ENCODE assay signal across 17 cellular contexts in the genomic region with DNA sequence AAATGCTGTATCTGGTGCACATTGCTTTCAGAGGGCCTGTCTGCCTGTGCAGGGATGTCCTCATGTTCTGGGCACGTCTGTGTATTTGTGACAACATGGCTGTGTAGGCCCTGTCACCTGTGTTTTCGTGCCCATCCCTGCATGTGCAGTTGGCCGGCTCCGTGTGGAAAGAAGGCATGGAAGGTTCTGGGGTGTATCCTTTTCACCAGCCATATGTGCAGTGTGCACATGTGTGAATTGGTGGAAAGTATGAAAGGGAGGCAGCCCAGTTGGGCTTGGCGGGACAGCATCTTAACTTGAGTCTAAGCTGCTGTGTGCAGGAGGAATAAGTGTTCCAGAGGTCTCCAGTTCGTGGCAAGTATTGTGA. TPM values are rescaled to one million over a fixed set of nuclear protein-coding genes. Genes with fewer than 3 reads are reported as not detected.
A peak's percentile ranks its signal among the peaks of the same experiment; 100 is the strongest.
DNase-seq lines count a peak whose midpoint lies in the region; ATAC-seq and TF ChIP-seq lines count a peak whose summit lies in the region.
"Had no signal": no experiment of that assay in that cellular context is flagged by ENCODE, and none has a peak within 500 bp of the region (broad histone marks: within the 10 kb centered on the region; RNA-seq: fewer than 3 reads in every experiment).

No MANE protein-coding gene starts in this region.

- peak overlapping the region; percentile 45 for H3K4me3 Mint-ChIP-seq in T-helper 17 cell
- H3K4me3 Mint-ChIP-seq: CD4-positive, alpha-beta T cell; stimulated activated naive B cell treated with anti-CD40 and anti-IgM and Interleukin-4, amounts not matched to agents 10 μg/mL and 1 μg/mL and 100 μg/mL, for 72 hours had no signal

- TF ChIP-seq CTCF in sigmoid colon (IDR thresholded peaks at IDR 0.05), result no peak
- TF ChIP-seq CTCF in psoas muscle (IDR thresholded peaks at IDR 0.05), result no peak

- H3K27me3 ChIP-seq in iPS-15b (ENCODE audit: control insufficient read depth, insufficient read depth, low read length) (peaks cover 54% of the 10 kb centered on the region), sigmoid colon (peaks cover 0 to 29% (median 0%) of the 10 kb centered on the region in 3 donors), psoas muscle (ENCODE audit: insufficient read depth in 3 of 3, low read length in 2 of 3) (peaks cover 0 to 33% (median 17%) of the 10 kb centered on the region in 3 donors)
- H3K27me3 ChIP-seq: Peyer's patch had no signal

- peaks cover 60% of the 10 kb centered on the region for H3K27me3 Mint-ChIP-seq in T-helper 17 cell

- DNase-seq in DMS79 treated with DMSO at 0.1 percent for 48 hours (lab: John Stamatoyannopoulos, UW), result peak; percentile 61
- no peak for DNase-seq in DMS79 (lab: John Stamatoyannopoulos, UW)
- DNase-seq in T-helper 17 cell, result no peak
- DNase-seq in sigmoid colon, result no peak
- no peak for DNase-seq in kidney glomerular epithelial cell (lab: John Stamatoyannopoulos, UW)
- DNase-seq in psoas muscle, result no peak
- DNase-seq: CD4-positive, alpha-beta T cell; KG1; mucosa of descending colon; NCI-H1417 treated with DMSO at 0.1 percent for 48 hours; Peyer's patch; stimulated activated CD4-positive, alpha-beta T cell treated with anti-CD3 and anti-CD28 coated beads, Interleukin-4, amount 100 ng/mL, for 1 hour; stimulated activated naive B cell treated with anti-CD40 and anti-IgM and Interleukin-4, amounts not matched to agents 10 μg/mL and 1 μg/mL and 100 μg/mL, for 72 hours; T-helper 2 cell had no signal

- peak overlapping the region in 2 of 4 donors; percentile 59 to 66 for H3K27ac ChIP-seq in sigmoid colon
- H3K27ac ChIP-seq in psoas muscle, result no peak overlapping the region
- H3K27ac ChIP-seq: 22Rv1 had no signal

- TF ChIP-seq POLR2A in sigmoid colon (IDR thresholded peaks at IDR 0.05), result no peak

- H3K4me3 ChIP-seq in iPS-15b (ENCODE audit: low read depth, low read length) (peak overlapping the region; percentile 62), sigmoid colon (peak overlapping the region in 3 of 4 donors; percentile 43 to 51 (median 49)), psoas muscle (no peak overlapping the region)
- H3K4me3 ChIP-seq: mucosa of descending colon had no signal

- no peaks in the 10 kb centered on the region for H3K36me3 Mint-ChIP-seq in T-helper 17 cell (ENCODE audit: low read depth)
- H3K36me3 Mint-ChIP-seq: stimulated activated naive B cell treated with anti-CD40 and anti-IgM and Interleukin-4, amounts not matched to agents 10 μg/mL and 1 μg/mL and 100 μg/mL, for 72 hours had no signal

- H3K4me1 Mint-ChIP-seq in T-helper 17 cell, result peaks cover 5% of the 10 kb centered on the region

- H3K4me1 ChIP-seq in iPS-15b (ENCODE audit: control insufficient read depth, insufficient read depth, low read length) (peaks cover 13% of the 10 kb centered on the region), sigmoid colon (peaks cover 0 to 11% (median 9%) of the 10 kb centered on the region in 4 donors), psoas muscle (no peaks in the 10 kb centered on the region)

- H3K9ac ChIP-seq in iPS-15b (ENCODE audit: low read depth, low read length), result no peak overlapping the region

- ATAC-seq in T-helper 17 cell, result no peak
- no peak for ATAC-seq in GM21786 (IDR thresholded peaks at IDR 0.05; ENCODE audit: unreplicated experiment)
- no peak for ATAC-seq in psoas muscle

- 80 to 87% methylated on average over 6 of the region's 6 CpGs for WGBS in sigmoid colon, 2 donors
- WGBS in psoas muscle, 3 donors, result 93% methylated on average over 6 of the region's 6 CpGs

- no peaks in the 10 kb centered on the region for H3K9me3 ChIP-seq in T-helper 17 cell (ENCODE audit: control insufficient read depth, low read length, poor library complexity, severe bottlenecking)
- H3K9me3 ChIP-seq in iPS-15b (ENCODE audit: control insufficient read depth, insufficient read depth, low read length), result no peaks in the 10 kb centered on the region
- H3K9me3 ChIP-seq in sigmoid colon, result no peaks in the 10 kb centered on the region
- no peaks in the 10 kb centered on the region for H3K9me3 ChIP-seq in psoas muscle
- H3K9me3 ChIP-seq: mucosa of descending colon, Peyer's patch had no signal

- no peaks in the 10 kb centered on the region for H3K36me3 ChIP-seq in iPS-15b (ENCODE audit: control insufficient read depth, insufficient read depth, low read length)
- H3K36me3 ChIP-seq in sigmoid colon, result no peaks in the 10 kb centered on the region
- H3K36me3 ChIP-seq in psoas muscle (ENCODE audit: insufficient read depth in 1 of 2, low read depth in 1 of 2), result no peaks in the 10 kb centered on the region
- H3K36me3 ChIP-seq: Peyer's patch had no signal

- no peak for TF ChIP-seq EP300 in sigmoid colon (IDR thresholded peaks at IDR 0.05)

- no peak overlapping the region for H3K27ac Mint-ChIP-seq in T-helper 17 cell
- H3K27ac Mint-ChIP-seq: CD4-positive, alpha-beta T cell; stimulated activated naive B cell treated with anti-CD40 and anti-IgM and Interleukin-4, amounts not matched to agents 10 μg/mL and 1 μg/mL and 100 μg/mL, for 72 hours had no signal

- intact Hi-C loops in sigmoid colon (cut with DNase I) (no loop called here), psoas muscle (cut with DNase I) (no loop called here)

RNA-seq across cellular contexts. Expression of gene TSPAN11, which starts 0.6 kb away (rescaled TPM):
- not detected for total RNA-seq in T-helper 17 cell
- total RNA-seq in sigmoid colon, result 10 to 100 TPM in 3 of 4 donors, 1 to 10 TPM in 1; 6.4 to 18.9 (median 13.9) TPM
- polyA plus RNA-seq in sigmoid colon, result 1 to 10 TPM in 2 of 3 donors, under 1 TPM in 1; 0.23 to 7.8 (median 1.8) TPM
- under 1 TPM in 3 of 4 donors, not detected in 1; 0.12 to 0.24 (median 0.22) TPM for total RNA-seq in psoas muscle
- under 1 TPM; 0.05 to 0.15 (median 0.05) TPM for polyA plus RNA-seq in psoas muscle
- total RNA-seq: CD4-positive, alpha-beta T cell had no signal

Comparison
In these comparisons a context has a peak if more than half of its experiments do, and no peak if none do; other contexts are left out.
1. RNA of gene TSPAN11, which starts 0.6 kb away (total RNA-seq): 6.4 to 18.9 TPM in sigmoid colon; 0.12 to 0.24 TPM in psoas muscle and not detected in T-helper 17 cell; every median in the first group is over 4 times any median in the second.